Comparison of ENCODE assay signal across 8 cellular contexts in the genomic region with DNA sequence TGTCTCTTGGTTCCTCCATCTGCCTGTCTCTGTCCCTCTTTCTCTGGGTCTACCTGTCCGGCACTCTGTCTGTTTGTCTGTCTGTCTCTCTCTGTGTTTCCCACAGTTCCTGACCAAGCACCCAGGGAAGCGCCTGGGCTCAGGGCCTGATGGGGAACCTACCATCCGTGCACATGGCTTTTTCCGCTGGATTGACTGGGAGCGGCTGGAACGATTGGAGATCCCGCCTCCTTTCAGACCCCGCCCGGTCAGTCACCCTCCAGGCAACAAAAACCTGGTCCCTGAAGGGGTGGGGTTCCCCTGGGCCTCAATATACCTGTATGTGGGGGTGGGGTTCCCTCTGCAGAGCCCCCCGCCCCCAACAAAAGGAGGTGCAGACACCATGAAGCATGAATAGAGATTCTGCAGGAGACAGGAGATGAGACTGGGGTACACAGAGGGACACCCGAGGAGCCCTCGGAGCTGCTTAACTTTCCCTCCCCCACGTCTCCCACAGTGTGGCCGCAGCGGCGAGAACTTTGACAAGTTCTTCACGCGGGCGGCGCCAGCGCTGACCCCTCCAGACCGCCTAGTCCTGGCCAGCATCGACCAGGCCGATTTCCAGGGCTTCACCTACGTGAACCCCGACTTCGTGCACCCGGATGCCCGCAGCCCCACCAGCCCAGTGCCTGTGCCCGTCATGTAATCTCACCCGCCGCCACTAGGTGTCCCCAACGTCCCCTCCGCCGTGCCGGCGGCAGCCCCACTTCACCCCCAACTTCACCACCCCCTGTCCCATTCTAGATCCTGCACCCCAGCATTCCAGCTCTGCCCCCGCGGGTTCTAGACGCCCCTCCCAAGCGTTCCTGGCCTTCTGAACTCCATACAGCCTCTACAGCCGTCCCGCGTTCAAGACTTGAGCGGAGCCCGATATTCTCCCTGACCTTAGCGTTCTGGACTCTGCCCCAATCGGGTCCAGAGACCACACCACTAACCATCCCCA. TPM values are rescaled to one million over a fixed set of nuclear protein-coding genes. Genes with fewer than 3 reads are reported as not detected.
DNase-seq lines count a peak whose midpoint lies in the region; ATAC-seq and TF ChIP-seq lines count a peak whose summit lies in the region.

No MANE protein-coding gene starts in this region.

- H3K4me1 Mint-ChIP-seq in activated CD4-positive, alpha-beta T cell treated with anti-CD3 and anti-CD28 coated beads, Interleukin-2, amount 10 ng/mL, durations not matched to agents 24 days and 14 days: peaks cover 17% of the 10 kb centered on the region

- H3K27me3 Mint-ChIP-seq in activated CD4-positive, alpha-beta T cell treated with anti-CD3 and anti-CD28 coated beads, Interleukin-2, amount 10 ng/mL, durations not matched to agents 24 days and 14 days: peaks cover 60% of the 10 kb centered on the region

- intact Hi-C loops in activated CD4-positive, alpha-beta T cell treated with anti-CD3 and anti-CD28 coated beads, Interleukin-2, amount 10 ng/mL, durations not matched to agents 24 days and 14 days (cut with micrococcal nuclease): loop anchor here (1.0 to 10.0 kb wide), 3 partner anchors 62 to 118 kb away; no protein-coding TSS in a partner anchor
- intact Hi-C loops in dorsolateral prefrontal cortex (cut with DNase I): loop anchor here (2.0 to 10.0 kb wide), 4 partner anchors 64 to 198 kb away; partner anchors contain the start of genes NDUFA3 (in 1 of the 2) and OSCAR (in 1 of the 2)

- no peak overlapping the region for H3K4me3 ChIP-seq in HL-60 (replicated peaks; ENCODE audit: insufficient read depth, low read length)
- H3K4me3 ChIP-seq in dorsolateral prefrontal cortex: peak overlapping the region in 52 of 59 donors; percentile 1 to 94 (median 78)

- no peak overlapping the region for H3K27ac ChIP-seq in HL-60 (replicated peaks)
- H3K27ac ChIP-seq in dorsolateral prefrontal cortex: peak overlapping the region in 6 of 59 donors; percentile 70 to 89 (median 77)

- peak; percentile 74 for TF ChIP-seq CTCF in HL-60 (IDR thresholded peaks at IDR 0.05; ENCODE audit: insufficient read depth, low read length)
- TF ChIP-seq CTCF in dorsolateral prefrontal cortex (IDR thresholded peaks at IDR 0.05 in 54 of 56, conservative IDR thresholded peaks at IDR 0.05 in 2 of 56; ENCODE audit: low read depth in 1 of 56, partially characterized antibody in 56 of 56): peak; percentile 42 to 93 (median 84)

- ATAC-seq in HG02840 (IDR thresholded peaks at IDR 0.05; ENCODE audit: low FRiP score, unreplicated experiment) (no peak), GM21737 (IDR thresholded peaks at IDR 0.05; ENCODE audit: unreplicated experiment) (no peak)

- no peak overlapping the region for H3K4me3 Mint-ChIP-seq in activated CD4-positive, alpha-beta T cell treated with anti-CD3 and anti-CD28 coated beads, Interleukin-2, amount 10 ng/mL, durations not matched to agents 24 days and 14 days

- H3K27ac Mint-ChIP-seq in activated CD4-positive, alpha-beta T cell treated with anti-CD3 and anti-CD28 coated beads, Interleukin-2, amount 10 ng/mL, durations not matched to agents 24 days and 14 days: no peak overlapping the region

- H3K9me3 Mint-ChIP-seq in activated CD4-positive, alpha-beta T cell treated with anti-CD3 and anti-CD28 coated beads, Interleukin-2, amount 10 ng/mL, durations not matched to agents 24 days and 14 days: no peaks in the 10 kb centered on the region

- peaks cover 8% of the 10 kb centered on the region for H3K36me3 Mint-ChIP-seq in activated CD4-positive, alpha-beta T cell treated with anti-CD3 and anti-CD28 coated beads, Interleukin-2, amount 10 ng/mL, durations not matched to agents 24 days and 14 days (ENCODE audit: low read depth)

- H3K27me3 ChIP-seq in HL-60 (ENCODE audit: insufficient read depth, poor library complexity, severe bottlenecking) (peaks cover 45% of the 10 kb centered on the region), dorsolateral prefrontal cortex (peaks cover 0 to 27% (median 0%) of the 10 kb centered on the region in 45 donors)

- DNase-seq in AG08395 (ENCODE audit: low spot score) (peak; percentile 79), HL-60 (ENCODE audit: low read depth in 1 of 2, low spot score in 1 of 2) (peak in 1 of 2 experiments; percentile 31), dorsolateral prefrontal cortex (peak; percentile 53 to 83 (median 70)), midbrain (lab: John Stamatoyannopoulos, UW) (peak; percentile 61)
- DNase-seq in activated CD4-positive, alpha-beta T cell treated with anti-CD3 and anti-CD28 coated beads, Interleukin-2, amount 10 ng/mL, durations not matched to agents 24 days and 14 days: peak; percentile 92
- DNase-seq in stimulated activated CD8-positive, alpha-beta memory T cell treated with anti-CD3 and anti-CD28 coated beads, Interleukin-4, amount 100 ng/mL, for 48 hours: peak; percentile 89

RNA-seq across cellular contexts. Expression of gene CACNG7, which starts 2.6 kb away (rescaled TPM):
- not detected in 2 replicates for total RNA-seq in activated CD4-positive, alpha-beta T cell treated with anti-CD3 and anti-CD28 coated beads, Interleukin-2, amount 10 ng/mL, durations not matched to agents 24 days and 14 days
- 100 to 1,000 TPM in 11 of 120 experiments, 10 to 100 TPM in 109; 48.4 to 114 (median 84.9) TPM for total RNA-seq in dorsolateral prefrontal cortex

RNA-seq across cellular contexts. Expression of gene PRKCG, which starts 24.5 kb away (rescaled TPM):
- not detected in 2 replicates for total RNA-seq in activated CD4-positive, alpha-beta T cell treated with anti-CD3 and anti-CD28 coated beads, Interleukin-2, amount 10 ng/mL, durations not matched to agents 24 days and 14 days
- 100 to 1,000 TPM in 10 of 120 experiments, 10 to 100 TPM in 110; 20.3 to 131 (median 70.1) TPM for total RNA-seq in dorsolateral prefrontal cortex

RNA-seq across cellular contexts. Expression of gene MYADM, which starts 38.8 kb away (rescaled TPM):
- 65.6 and 69.0 TPM in 2 replicates for total RNA-seq in activated CD4-positive, alpha-beta T cell treated with anti-CD3 and anti-CD28 coated beads, Interleukin-2, amount 10 ng/mL, durations not matched to agents 24 days and 14 days
- 10 to 100 TPM; 34.7 to 86.2 (median 66.1) TPM for total RNA-seq in dorsolateral prefrontal cortex

RNA-seq across cellular contexts. Expression of gene CACNG8, which starts 56.2 kb away (rescaled TPM):
- not detected in 2 replicates for total RNA-seq in activated CD4-positive, alpha-beta T cell treated with anti-CD3 and anti-CD28 coated beads, Interleukin-2, amount 10 ng/mL, durations not matched to agents 24 days and 14 days
- total RNA-seq in dorsolateral prefrontal cortex: 10 to 100 TPM; 21.3 to 93.5 (median 65.5) TPM

Comparison
In these comparisons a context has a peak if more than half of its experiments do, and no peak if none do; other contexts are left out.
1. RNA of gene CACNG7, which starts 2.6 kb away (total RNA-seq): 48.4 to 114 TPM in dorsolateral prefrontal cortex; not detected in activated CD4-positive, alpha-beta T cell treated with anti-CD3 and anti-CD28 coated beads, Interleukin-2, amount 10 ng/mL, durations not matched to agents 24 days and 14 days; every median in the first group is over 10 times any median in the second.
2. RNA of gene PRKCG, which starts 24.5 kb away (total RNA-seq): 20.3 to 131 TPM in dorsolateral prefrontal cortex; not detected in activated CD4-positive, alpha-beta T cell treated with anti-CD3 and anti-CD28 coated beads, Interleukin-2, amount 10 ng/mL, durations not matched to agents 24 days and 14 days; every median in the first group is over 10 times any median in the second.